Comparison of ENCODE assay signal across 25 cellular contexts in the genomic region with DNA sequence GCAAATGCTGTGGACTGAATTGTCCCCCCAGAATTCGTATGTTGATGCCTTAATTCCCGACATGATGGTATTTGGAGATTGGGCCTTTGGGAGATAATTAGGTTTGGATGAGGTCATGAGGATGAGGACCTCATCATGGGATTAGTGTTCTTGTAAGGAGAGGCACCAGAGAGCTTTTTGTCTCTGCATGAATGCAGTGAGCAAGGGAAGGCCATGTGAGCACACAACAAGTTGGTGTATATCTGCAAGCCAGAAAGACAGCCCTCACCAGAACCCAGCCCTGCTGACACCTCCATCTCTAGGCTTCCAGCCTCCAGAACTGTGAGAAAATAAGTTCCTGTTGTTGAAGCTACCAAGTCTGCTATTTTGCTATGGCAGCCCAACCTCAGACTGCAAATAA. TPM values are rescaled to one million over a fixed set of nuclear protein-coding genes. Genes with fewer than 3 reads are reported as not detected.
"Had no signal": no experiment of that assay in that cellular context is flagged by ENCODE, and none has a peak within 500 bp of the region (broad histone marks: within the 10 kb centered on the region; RNA-seq: fewer than 3 reads in every experiment).

No MANE protein-coding gene starts in this region.

- H3K36me3 ChIP-seq: gastrocnemius medialis, heart right ventricle, left lung, lower lobe of right lung had no signal

- H3K27me3 ChIP-seq: dorsolateral prefrontal cortex, esophagus squamous epithelium, gastrocnemius medialis, heart right ventricle, left lung had no signal

- H3K27ac ChIP-seq: coronary artery, dorsolateral prefrontal cortex, esophagus squamous epithelium, gastrocnemius medialis, heart right ventricle, left lung, lower lobe of right lung had no signal

- DNase-seq: dermis blood vessel endothelial cell; dorsolateral prefrontal cortex; effector CD4-positive, alpha-beta T cell; effector memory CD4-positive, alpha-beta T cell; esophagus squamous epithelium; foreskin fibroblast; foreskin melanocyte; gastrocnemius medialis; glutamatergic neuron; head of caudate nucleus; heart right ventricle; hippocampal formation; left cardiac atrium; left lung; left ventricle myocardium superior; lower lobe of right lung; mesenchymal stem cell; mucosa of descending colon; naive B cell had no signal

- H3K4me1 ChIP-seq: esophagus squamous epithelium, gastrocnemius medialis, heart right ventricle, left lung, lower lobe of right lung had no signal

- H3K9me3 ChIP-seq: esophagus squamous epithelium, gastrocnemius medialis, heart right ventricle, left lung, lower lobe of right lung, mucosa of descending colon had no signal

- H3K4me3 ChIP-seq: coronary artery, dorsolateral prefrontal cortex, esophagus squamous epithelium, gastrocnemius medialis, heart right ventricle, left lung, lower lobe of right lung, mucosa of descending colon had no signal

RNA-seq across cellular contexts. Expression of gene SMCO2, which starts 51.9 kb away (rescaled TPM):
- total RNA-seq: epithelial cell of proximal tubule, gastrocnemius medialis, left cardiac atrium, left ventricle myocardium superior, lower leg skin, mesenteric fat pad, mesothelial cell of epicardium, mucosa of descending colon, myocyte had no signal
